In genomic region chr2:216497808-216498366, GRCh38 we compare ENCODE assay signal across 8 cellular contexts. TPM values are rescaled to one million over a fixed set of nuclear protein-coding genes. Genes with fewer than 3 reads are reported as not detected.
DNase-seq lines count a peak whose midpoint lies in the region; ATAC-seq and TF ChIP-seq lines count a peak whose summit lies in the region.

No MANE protein-coding gene starts in this region.

- DNase-seq in caudate nucleus (lab: John Stamatoyannopoulos, UW) (no peak), activated gamma-delta T cell treated with Interleukin-2 at 50 U/mL for 16 hours (no peak), occipital lobe (lab: John Stamatoyannopoulos, UW) (no peak)

- peaks cover 43% of the 10 kb centered on the region for H3K36me3 ChIP-seq in KOPT-K1 (ENCODE audit: insufficient read depth, low read length)

- TF ChIP-seq CTCF in 22Rv1 (IDR thresholded peaks at IDR 0.05), result no peak

- no peaks in the 10 kb centered on the region for H3K27me3 ChIP-seq in mononuclear cell (ENCODE audit: insufficient read depth, low read length)

- H3K4me1 ChIP-seq in mononuclear cell (ENCODE audit: insufficient read depth, low read length), result peaks cover 54% of the 10 kb centered on the region

- peak overlapping the region; percentile 85 for H3K4me3 ChIP-seq in mononuclear cell (ENCODE audit: low read length)

- ATAC-seq in HG03520 (IDR thresholded peaks at IDR 0.05; ENCODE audit: unreplicated experiment) (no peak), HG03135 (IDR thresholded peaks at IDR 0.05; ENCODE audit: unreplicated experiment) (no peak)

- peak overlapping the region; percentile 80 for H3K27ac ChIP-seq in 22Rv1
- H3K27ac ChIP-seq in KOPT-K1 (ENCODE audit: low read depth, low read length, poor library complexity, severe bottlenecking), result peak overlapping the region; percentile 82
- peak overlapping the region; percentile 92 for H3K27ac ChIP-seq in caudate nucleus (ENCODE audit: low read depth, low read length)

- no peaks in the 10 kb centered on the region for H3K9me3 ChIP-seq in KOPT-K1 (ENCODE audit: insufficient read depth, low read length, poor library complexity, severe bottlenecking)
- H3K9me3 ChIP-seq in mononuclear cell (ENCODE audit: low read depth, low read length), result no peaks in the 10 kb centered on the region

RNA-seq across cellular contexts. Expression of gene RPL37A, which starts 0.8 kb away (rescaled TPM):
- 1,276 TPM for total RNA-seq in mononuclear cell
- 3,318 TPM for total RNA-seq in occipital lobe
